In genomic region chr10:21975378-21975990, GRCh38 we compare ENCODE assay signal across 13 cellular contexts.
DNase-seq lines count a peak whose midpoint lies in the region; ATAC-seq lines count a peak whose summit lies in the region.
"Had no signal": no experiment of that assay in that cellular context is flagged by ENCODE, and none has a peak within 500 bp of the region (broad histone marks: within the 10 kb centered on the region; RNA-seq: fewer than 3 reads in every experiment).

No MANE protein-coding gene starts in this region.

- peak; percentile 82 for DNase-seq in DMS153 treated with DMSO at 0.1 percent for 48 hours (lab: John Stamatoyannopoulos, UW; ENCODE audit: unreplicated experiment)
- DNase-seq in NCI-H187 treated with DMSO at 0.1 percent for 48 hours (lab: John Stamatoyannopoulos, UW) = peak; percentile 77
- peak; percentile 97 for DNase-seq in SHP77 treated with DMSO at 0.1 percent for 48 hours (lab: John Stamatoyannopoulos, UW)
- peak; percentile 40 for DNase-seq in medulla oblongata (ENCODE audit: extremely low spot score)
- DNase-seq in GM03348 (ENCODE audit: low spot score) = no peak
- DNase-seq in T-helper 2 cell treated with Interferon-gamma antibody and Interleukin-4, amounts not matched to agents 5 μg/mL and 100 μg/mL, for 36 hours (ENCODE audit: low spot score) = no peak
- DNase-seq in activated naive CD4-positive, alpha-beta T cell treated with Interleukin-2 at 50 U/mL for 16 hours = no peak
- DNase-seq: activated CD4-positive, alpha-beta T cell treated with anti-CD3 and anti-CD28 coated beads for 1 hour; activated T-cell treated with anti-CD3 and anti-CD28 coated beads, Interleukin-2, amount 50 U/mL, for 48 hours; effector CD4-positive, alpha-beta T cell; SW 1271 had no signal

- H3K9me3 Mint-ChIP-seq in T-helper 2 cell treated with Interferon-gamma antibody and Interleukin-4, amounts not matched to agents 5 μg/mL and 100 μg/mL, for 36 hours = no peaks in the 10 kb centered on the region

- peaks cover 14% of the 10 kb centered on the region for H3K4me1 Mint-ChIP-seq in T-helper 2 cell treated with Interferon-gamma antibody and Interleukin-4, amounts not matched to agents 5 μg/mL and 100 μg/mL, for 36 hours (ENCODE audit: low read depth)

- no peaks in the 10 kb centered on the region for H3K27me3 Mint-ChIP-seq in T-helper 2 cell treated with Interferon-gamma antibody and Interleukin-4, amounts not matched to agents 5 μg/mL and 100 μg/mL, for 36 hours (ENCODE audit: low read depth)
- H3K27me3 Mint-ChIP-seq: B cell had no signal

- no peaks in the 10 kb centered on the region for H3K36me3 Mint-ChIP-seq in T-helper 2 cell treated with Interferon-gamma antibody and Interleukin-4, amounts not matched to agents 5 μg/mL and 100 μg/mL, for 36 hours (ENCODE audit: low read depth)

- H3K27ac Mint-ChIP-seq in T-helper 2 cell treated with Interferon-gamma antibody and Interleukin-4, amounts not matched to agents 5 μg/mL and 100 μg/mL, for 36 hours = no peak overlapping the region
- H3K27ac Mint-ChIP-seq: B cell had no signal

- no peak overlapping the region for H3K4me3 Mint-ChIP-seq in T-helper 2 cell treated with Interferon-gamma antibody and Interleukin-4, amounts not matched to agents 5 μg/mL and 100 μg/mL, for 36 hours
- H3K4me3 Mint-ChIP-seq: B cell had no signal

- ATAC-seq in GM19324 (IDR thresholded peaks at IDR 0.05; ENCODE audit: low FRiP score, unreplicated experiment) = no peak

Comparison
In these comparisons a context has a peak if more than half of its experiments do, and no peak if none do; other contexts are left out.
1. DNase-seq: peak in DMS153 treated with DMSO at 0.1 percent for 48 hours (single experiment), NCI-H187 treated with DMSO at 0.1 percent for 48 hours (single experiment), SHP77 treated with DMSO at 0.1 percent for 48 hours (single experiment) and medulla oblongata (single experiment); none in GM03348 (single experiment), T-helper 2 cell treated with Interferon-gamma antibody and Interleukin-4, amounts not matched to agents 5 μg/mL and 100 μg/mL, for 36 hours (single experiment) and activated naive CD4-positive, alpha-beta T cell treated with Interleukin-2 at 50 U/mL for 16 hours (single experiment).